ENCODE assay signal across 1 cellular context in genomic region chr10:92699193-92699517, GRCh38.
TF ChIP-seq lines count a peak whose summit lies in the region.

No MANE protein-coding gene starts in this region.

TF ChIP-seq in SK-N-SH, 30 proteins besides CTCF, POLR2A, EP300 and RAD21 (continued from another document):
- no peak for TF ChIP-seq REST (IDR thresholded peaks at IDR 0.05; ENCODE audit: low read depth, low read length)
